8 cellular contexts compared by ENCODE assay signal in the genomic region with DNA sequence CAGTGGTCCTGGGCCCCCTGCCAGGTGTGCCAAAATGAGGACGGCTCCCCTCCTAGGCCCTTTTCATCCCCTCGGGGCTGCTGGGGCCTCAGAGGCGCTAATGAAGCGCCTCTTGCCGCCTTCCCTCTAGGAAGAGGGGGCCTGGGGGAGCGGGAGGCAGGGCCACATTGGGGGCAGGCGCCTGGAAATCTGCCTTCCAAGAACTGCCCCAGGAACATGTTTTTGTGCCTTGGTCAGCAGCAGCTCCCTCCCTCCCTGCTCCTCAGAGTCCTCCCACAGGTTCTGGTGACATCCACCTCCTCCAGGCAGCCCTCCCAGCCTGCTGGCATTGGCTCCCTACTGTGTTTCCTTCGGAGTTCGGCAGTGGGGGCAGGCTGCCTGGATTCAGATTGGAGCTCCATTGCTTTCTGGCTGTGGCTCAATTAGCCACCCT.
A peak's percentile ranks its signal among the peaks of the same experiment; 100 is the strongest.
DNase-seq lines count a peak whose midpoint lies in the region; ATAC-seq, FAIRE-seq and TF ChIP-seq lines count a peak whose summit lies in the region.
"Not testable (repeated sequence)": the region's sequence is repeated elsewhere in the genome, so short reads cannot be mapped to it uniquely, and the experiment has no call there.

No MANE protein-coding gene starts in this region.

- not testable (repeated sequence) for TF ChIP-seq EP300 in A549 (IDR thresholded peaks at IDR 0.05); HepG2 (IDR thresholded peaks at IDR 0.05; ENCODE audit: low read depth in 2 of 2, low read length in 2 of 2); HepG2 (CRISPR knock-in tag; IDR thresholded peaks at IDR 0.05; ENCODE audit: borderline replicate concordance)

- not testable (repeated sequence) for BruUV-seq in HepG2 (replicated peaks; lab: Mats Ljungman, UMichigan)

- CTCF ChIA-PET in A549 (lab: Yijun Ruan, JAX); HepG2 (lab: Yijun Ruan, JAX; ENCODE audit: low intra/inter-chr PET ratio, low total read pairs); naive thymus-derived CD4-positive, alpha-beta T cell (lab: Charles Lee): not testable (repeated sequence)

- H3K9me3 Mint-ChIP-seq in activated naive CD8-positive, alpha-beta T cell treated with anti-CD3 and anti-CD28 coated beads, Interleukin-2, amount 50 U/mL, for 24 hours; endodermal cell; naive thymus-derived CD4-positive, alpha-beta T cell: not testable (repeated sequence)

- ATAC-seq in A549 = 0 out of 6 replicates have a peak, but pooled peaks of 1 of the 2 experiments have one; percentile 19
- ATAC-seq in activated naive CD8-positive, alpha-beta T cell treated with anti-CD3 and anti-CD28 coated beads, Interleukin-2, amount 50 U/mL, for 24 hours = peak; percentile 20
- ATAC-seq in HepG2; naive thymus-derived CD4-positive, alpha-beta T cell: not testable (repeated sequence)

- TF ChIP-seq POLR2A in A549 (IDR thresholded peaks at IDR 0.05; ENCODE audit: low read length); HepG2 (IDR thresholded peaks at IDR 0.05; ENCODE audit: insufficient read depth in 1 of 2, low read depth in 2 of 2, low read length in 2 of 2): not testable (repeated sequence)

- H3K9me3 ChIP-seq in A549; HUES64 (ENCODE audit: insufficient read depth, low read depth, low read length); endodermal cell (ENCODE audit: control insufficient read depth, low read length); HepG2 (ENCODE audit: low read length); naive thymus-derived CD4-positive, alpha-beta T cell (ENCODE audit: control insufficient read depth in 2 of 3, low read length in 3 of 3): not testable (repeated sequence)

- POLR2A ChIA-PET in A549 (lab: Yijun Ruan, JAX); HepG2 (lab: Yijun Ruan, JAX); naive thymus-derived CD4-positive, alpha-beta T cell (lab: Charles Lee): not testable (repeated sequence)

- H3K27ac ChIP-seq in A549 (peak overlapping the region in 1 of 2 experiments; percentile 21; a peak in 1 of 6 replicates), HUES64 (ENCODE audit: low read depth, low read length) (peak overlapping the region; percentile 86; the same call in 1 of the 2 replicates), endodermal cell (ENCODE audit: low read depth, low read length) (peak overlapping the region; percentile 57)
- H3K27ac ChIP-seq in HepG2 (ENCODE audit: extremely low read length, insufficient read depth, low read length); naive thymus-derived CD4-positive, alpha-beta T cell (ENCODE audit: low read depth, low read length): not testable (repeated sequence)

- in situ Hi-C loops in HepG2 (cut with HindIII; ENCODE audit: extremely low pct_ligation_motif_present, low pct_unique_long_range_greater_than_20kb) = not testable (repeated sequence)

- DNase-seq in A549 (ENCODE audit: low read depth in 1 of 2, low spot score in 1 of 2); activated naive CD8-positive, alpha-beta T cell treated with anti-CD3 and anti-CD28 coated beads, Interleukin-2, amount 50 U/mL, for 24 hours; HepG2 (ENCODE audit: low spot score); naive thymus-derived CD4-positive, alpha-beta T cell: not testable (repeated sequence)
- DNase-seq in GM10266 (ENCODE audit: extremely low spot score) (peak; percentile 1), endodermal cell (peak; percentile 86), retina (peak; percentile 26)

- H3K27ac Mint-ChIP-seq in activated naive CD8-positive, alpha-beta T cell treated with anti-CD3 and anti-CD28 coated beads, Interleukin-2, amount 50 U/mL, for 24 hours; endodermal cell: not testable (repeated sequence)
- peak overlapping the region in 1 of 9 donors; percentile 47 for H3K27ac Mint-ChIP-seq in naive thymus-derived CD4-positive, alpha-beta T cell

- H3K36me3 ChIP-seq in HUES64 (ENCODE audit: insufficient read depth, low read length); endodermal cell (ENCODE audit: control insufficient read depth, insufficient read depth, low read length); HepG2 (replicated peaks in 1 of 2; ENCODE audit: control insufficient read depth in 1 of 2, insufficient read depth in 2 of 2, low read length in 2 of 2); naive thymus-derived CD4-positive, alpha-beta T cell (ENCODE audit: control insufficient read depth in 2 of 3, insufficient read depth in 3 of 3, low read length in 3 of 3): not testable (repeated sequence)

- H3K27me3 Mint-ChIP-seq in activated naive CD8-positive, alpha-beta T cell treated with anti-CD3 and anti-CD28 coated beads, Interleukin-2, amount 50 U/mL, for 24 hours; endodermal cell (ENCODE audit: insufficient read depth); naive thymus-derived CD4-positive, alpha-beta T cell: not testable (repeated sequence)

- TF ChIP-seq CTCF in A549 (IDR thresholded peaks at IDR 0.05); GM10266 (IDR thresholded peaks at IDR 0.05; ENCODE audit: control insufficient read depth, insufficient read depth, low read depth, missing control alignments); endodermal cell (conservative IDR thresholded peaks at IDR 0.05); HepG2 (CRISPR knock-in tag; IDR thresholded peaks at IDR 0.05): not testable (repeated sequence)

- not testable (repeated sequence) for TF ChIP-seq RAD21 in A549 (conservative IDR thresholded peaks at IDR 0.05 in 1 of 2, IDR thresholded peaks at IDR 0.05 in 1 of 2); HepG2 (CRISPR knock-in tag; IDR thresholded peaks at IDR 0.05)

- H3K4me3 ChIP-seq in A549; endodermal cell (ENCODE audit: low read length); HepG2 (replicated peaks in 1 of 3; ENCODE audit: insufficient read depth in 1 of 3, low read depth in 2 of 3, low read length in 3 of 3); naive thymus-derived CD4-positive, alpha-beta T cell (ENCODE audit: low read length): not testable (repeated sequence)
- 0 out of 2 replicates have a peak overlapping the region, but pooled peaks have one; percentile 21 for H3K4me3 ChIP-seq in HUES64 (ENCODE audit: low read length)

- not testable (repeated sequence) for H3K4me3 Mint-ChIP-seq in activated naive CD8-positive, alpha-beta T cell treated with anti-CD3 and anti-CD28 coated beads, Interleukin-2, amount 50 U/mL, for 24 hours
- H3K4me3 Mint-ChIP-seq in endodermal cell = peak overlapping the region; percentile 50
- H3K4me3 Mint-ChIP-seq in naive thymus-derived CD4-positive, alpha-beta T cell = peak overlapping the region in 6 of 10 donors; percentile 21 to 71 (median 41)

- H3K27me3 ChIP-seq in HUES64 (ENCODE audit: insufficient read depth, low read length); endodermal cell (ENCODE audit: control insufficient read depth, insufficient read depth, low read length, poor library complexity, severe bottlenecking); HepG2 (ENCODE audit: control insufficient read depth in 1 of 2, insufficient read depth in 2 of 2, low read length in 2 of 2); naive thymus-derived CD4-positive, alpha-beta T cell (ENCODE audit: control insufficient read depth in 2 of 2, insufficient read depth in 2 of 2, low read length in 2 of 2): not testable (repeated sequence)

- not testable (repeated sequence) for H4K20me1 ChIP-seq in HepG2 (ENCODE audit: insufficient read depth, low read length)

- FAIRE-seq in A549 (lab: Jason Lieb, UNC); HepG2 (lab: Jason Lieb, UNC): not testable (repeated sequence)

- intact Hi-C loops in HepG2 (cut with micrococcal nuclease; ENCODE audit: unreplicated experiment); naive thymus-derived CD4-positive, alpha-beta T cell (cut with micrococcal nuclease): not testable (repeated sequence)

- not testable (repeated sequence) for H3K36me3 Mint-ChIP-seq in activated naive CD8-positive, alpha-beta T cell treated with anti-CD3 and anti-CD28 coated beads, Interleukin-2, amount 50 U/mL, for 24 hours (ENCODE audit: low read depth); endodermal cell (ENCODE audit: low read depth); naive thymus-derived CD4-positive, alpha-beta T cell

- not testable (repeated sequence) for H2AFZ ChIP-seq in HepG2 (ENCODE audit: low read length)

- not testable (repeated sequence) for H3K79me2 ChIP-seq in HepG2 (ENCODE audit: insufficient read depth, low read length)

- H3K9ac ChIP-seq in HUES64 (ENCODE audit: low read depth, low read length) = 0 out of 2 replicates have a peak overlapping the region, but pooled peaks have one; percentile 20
- H3K9ac ChIP-seq in endodermal cell (ENCODE audit: extremely low read depth, low read length, poor library complexity, severe bottlenecking); HepG2 (ENCODE audit: insufficient read depth, low read depth, low read length): not testable (repeated sequence)

- H3K4me2 ChIP-seq in A549; HepG2 (ENCODE audit: low read depth, low read length): not testable (repeated sequence)

- H3K4me1 Mint-ChIP-seq in activated naive CD8-positive, alpha-beta T cell treated with anti-CD3 and anti-CD28 coated beads, Interleukin-2, amount 50 U/mL, for 24 hours; endodermal cell; naive thymus-derived CD4-positive, alpha-beta T cell: not testable (repeated sequence)

- WGBS in A549 (ENCODE audit: missing lambda C conversion rate) = 85% methylated on average over 9 of the region's 9 CpGs
- 0% methylated on average over 4 of the region's 9 CpGs for whole genome bisulfite sequencing in HUES64
- 38% methylated on average over 7 of the region's 9 CpGs; no CpG with 5 or more reads in 1 of the 2 experiments for WGBS in endodermal cell (ENCODE audit: insufficient coverage in 1 of 2, insufficient read length in 1 of 2), 2 experiments
- WGBS in HepG2 (ENCODE audit: low lambda C conversion rate) = 30% methylated on average over 7 of the region's 9 CpGs

- H3K4me1 ChIP-seq in A549; HUES64 (ENCODE audit: insufficient read depth, low read length); endodermal cell (ENCODE audit: control insufficient read depth, insufficient read depth, low read length); HepG2 (ENCODE audit: insufficient read depth, low read length); naive thymus-derived CD4-positive, alpha-beta T cell (ENCODE audit: control insufficient read depth in 2 of 2, insufficient read depth in 2 of 2, low read length in 2 of 2): not testable (repeated sequence)
